14 cellular contexts compared by ENCODE assay signal in genomic region chr2:66134113-66134730, GRCh38.
"Had no signal": no experiment of that assay in that cellular context is flagged by ENCODE, and none has a peak within 500 bp of the region (broad histone marks: within the 10 kb centered on the region; RNA-seq: fewer than 3 reads in every experiment).

No MANE protein-coding gene starts in this region.

- H3K4me1 ChIP-seq: esophagus muscularis mucosa, lower lobe of right lung, prostate gland, testis, upper lobe of left lung had no signal

- H3K36me3 ChIP-seq: esophagus muscularis mucosa, lower lobe of right lung, prostate gland, upper lobe of left lung had no signal

- DNase-seq: activated CD4-positive, alpha-beta T cell treated with anti-CD3 and anti-CD28 coated beads, Interleukin-2, amount 50 U/mL, for 1 hour; activated naive CD4-positive, alpha-beta T cell; activated naive CD8-positive, alpha-beta T cell treated with anti-CD3 and anti-CD28 coated beads, Interleukin-2, amount 10 ng/mL, durations not matched to agents 7 days and 5 days; effector CD4-positive, alpha-beta T cell; left cardiac atrium; lower lobe of right lung; right cardiac atrium; stimulated activated naive CD8-positive, alpha-beta T cell treated with anti-CD3 and anti-CD28 coated beads, Interleukin-15, amount 100 ng/mL, for 72 hours; testis; upper lobe of left lung had no signal

- H3K27ac ChIP-seq: coronary artery, esophagus muscularis mucosa, lower lobe of right lung, prostate gland, testis, upper lobe of left lung had no signal

- H3K9me3 ChIP-seq: esophagus muscularis mucosa, lower lobe of right lung, prostate gland, testis, upper lobe of left lung had no signal

- ATAC-seq: activated CD4-positive, CD25-positive, alpha-beta regulatory T cell treated with anti-CD3 and anti-CD28 coated beads, Interleukin-2, amount 50 U/mL, for 24 hours; left cardiac atrium; lower lobe of right lung; right cardiac atrium; stimulated activated naive CD8-positive, alpha-beta T cell treated with anti-CD3 and anti-CD28 coated beads, Interleukin-15, amount 100 ng/mL, for 72 hours had no signal

- H3K4me3 ChIP-seq: coronary artery, esophagus muscularis mucosa, lower lobe of right lung, prostate gland, testis, upper lobe of left lung had no signal

- H3K27me3 ChIP-seq: esophagus muscularis mucosa, testis, upper lobe of left lung had no signal
